17 cellular contexts compared by ENCODE assay signal in the genomic region with DNA sequence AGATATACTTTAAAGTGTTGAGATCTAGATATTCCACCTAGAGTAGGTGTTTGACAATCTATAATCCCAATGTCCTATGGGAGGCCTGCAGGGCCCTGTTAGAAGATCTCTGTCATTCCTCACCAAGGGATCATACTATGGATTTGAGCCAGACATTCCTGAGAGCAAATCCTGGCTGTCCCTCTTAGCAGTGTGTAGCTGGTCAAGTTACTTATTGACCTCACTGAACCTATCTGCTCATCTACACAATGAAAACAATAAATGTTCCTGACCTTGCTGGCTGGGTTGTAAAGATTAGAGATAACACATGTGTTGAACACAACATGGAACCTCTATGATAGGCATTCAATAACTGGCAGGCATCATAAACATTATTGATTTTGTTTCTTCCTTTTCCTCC.
"Had no signal": no experiment of that assay in that cellular context is flagged by ENCODE, and none has a peak within 500 bp of the region (broad histone marks: within the 10 kb centered on the region; RNA-seq: fewer than 3 reads in every experiment).

No MANE protein-coding gene starts in this region.

- H3K27ac ChIP-seq: coronary artery, hepatocyte, psoas muscle, stomach, thyroid gland, uterus had no signal

- DNase-seq: activated CD4-positive, alpha-beta T cell treated with anti-CD3 and anti-CD28 coated beads, Interleukin-2, amount 10 ng/mL, durations not matched to agents 7 days and 5 days; activated CD4-positive, CD25-positive, alpha-beta regulatory T cell; activated CD8-positive, alpha-beta memory T cell treated with anti-CD3 and anti-CD28 coated beads for 24 hours; activated naive CD4-positive, alpha-beta T cell treated with anti-CD3 and anti-CD28 coated beads, Interleukin-2, amount 10 ng/mL, durations not matched to agents 7 days and 5 days; activated T-cell treated with anti-CD3 and anti-CD28 coated beads for 4 hours; caudate nucleus; effector CD8-positive, alpha-beta T cell; psoas muscle; stimulated activated CD4-positive, alpha-beta T cell treated with anti-CD3 and anti-CD28 coated beads, Interleukin-4, amount 100 ng/mL, for 24 hours; stomach; T-helper 17 cell; thyroid gland; uterus had no signal

- ATAC-seq: activated T-helper 17 cell treated with anti-CD3 and anti-CD28 coated beads, Interleukin-2, amount 50 U/mL, for 72 hours; T-helper 17 cell had no signal

- FAIRE-seq: TTC549 had no signal
